In the genomic region with DNA sequence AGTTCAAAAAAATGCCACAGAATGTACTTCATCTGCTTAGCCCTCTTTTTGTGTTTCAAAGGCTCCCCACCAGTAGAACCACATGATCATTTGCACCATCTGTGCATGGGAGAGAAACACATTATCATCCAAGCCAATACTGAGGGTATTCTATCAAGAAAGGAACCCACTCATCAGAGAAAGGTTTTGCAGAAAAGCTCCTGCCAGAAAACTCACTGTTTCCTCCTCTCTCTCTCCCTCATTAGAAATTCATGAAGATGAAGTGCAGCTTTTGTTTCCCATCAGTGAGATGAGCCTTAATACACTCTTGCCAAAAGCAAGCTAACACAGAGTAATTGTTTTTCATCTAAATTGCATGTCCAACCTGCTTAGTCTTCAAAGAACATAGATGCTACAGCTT, we compare ENCODE assay signal across 14 cellular contexts.
"Had no signal": no experiment of that assay in that cellular context is flagged by ENCODE, and none has a peak within 500 bp of the region (broad histone marks: within the 10 kb centered on the region; RNA-seq: fewer than 3 reads in every experiment).

No MANE protein-coding gene starts in this region.

- H3K27ac ChIP-seq: body of pancreas, colonic mucosa, pancreas, thyroid gland had no signal

- H3K27me3 ChIP-seq: body of pancreas, colonic mucosa, pancreas, thyroid gland had no signal

- H3K4me1 ChIP-seq: body of pancreas, colonic mucosa, pancreas, thyroid gland had no signal

- H3K27ac Mint-ChIP-seq: activated naive CD8-positive, alpha-beta T cell treated with anti-CD3 and anti-CD28 coated beads, Interleukin-2, amount 10 ng/mL, durations not matched to agents 7 days and 5 days had no signal

- H3K4me3 ChIP-seq: body of pancreas, colonic mucosa, pancreas, thyroid gland had no signal

- ATAC-seq: body of pancreas, left lobe of liver, pancreas had no signal

- H3K9me3 Mint-ChIP-seq: activated naive CD8-positive, alpha-beta T cell treated with anti-CD3 and anti-CD28 coated beads, Interleukin-2, amount 10 ng/mL, durations not matched to agents 7 days and 5 days had no signal

- H3K4me1 Mint-ChIP-seq: activated naive CD8-positive, alpha-beta T cell treated with anti-CD3 and anti-CD28 coated beads, Interleukin-2, amount 10 ng/mL, durations not matched to agents 7 days and 5 days had no signal

- DNase-seq: activated CD4-positive, alpha-beta T cell treated with anti-CD3 and anti-CD28 coated beads, Interleukin-2, amount 50 U/mL, for 4 hours; activated naive CD4-positive, alpha-beta T cell; activated naive CD8-positive, alpha-beta T cell treated with anti-CD3 and anti-CD28 coated beads, Interleukin-2, amount 10 ng/mL, durations not matched to agents 7 days and 5 days; body of pancreas; colonic mucosa; erythroblast; foreskin melanocyte; kidney; pancreas; stimulated activated naive CD4-positive, alpha-beta T cell; thyroid gland had no signal

- H3K9me3 ChIP-seq: body of pancreas, colonic mucosa, pancreas, thyroid gland had no signal

- H3K4me3 Mint-ChIP-seq: activated naive CD8-positive, alpha-beta T cell treated with anti-CD3 and anti-CD28 coated beads, Interleukin-2, amount 10 ng/mL, durations not matched to agents 7 days and 5 days had no signal

- H3K36me3 Mint-ChIP-seq: activated naive CD8-positive, alpha-beta T cell treated with anti-CD3 and anti-CD28 coated beads, Interleukin-2, amount 10 ng/mL, durations not matched to agents 7 days and 5 days had no signal

- FAIRE-seq: endometrium, kidney, pancreas, TTC549 had no signal

- H3K36me3 ChIP-seq: colonic mucosa, pancreas, thyroid gland had no signal
